Comparison of ENCODE assay signal across 8 cellular contexts in genomic region chr3:51718547-51719412, GRCh38. TPM values are rescaled to one million over a fixed set of nuclear protein-coding genes. Genes with fewer than 3 reads are reported as not detected.
DNase-seq lines count a peak whose midpoint lies in the region; ATAC-seq and TF ChIP-seq lines count a peak whose summit lies in the region.

No MANE protein-coding gene starts in this region.

- TF ChIP-seq POLR2A in esophagus squamous epithelium (IDR thresholded peaks at IDR 0.05), result no peak

- TF ChIP-seq CTCF in DOHH2 (IDR thresholded peaks at IDR 0.05; ENCODE audit: low read depth, low read length, poor library complexity, severe bottlenecking) (peak; percentile 85), HFF-Myc (IDR thresholded peaks at IDR 0.05; ENCODE audit: low read depth, low read length, missing control alignments) (peak; percentile 85), esophagus squamous epithelium (IDR thresholded peaks at IDR 0.05) (peak in 5 of 6 experiments; percentile 34 to 83 (median 68)), natural killer cell (IDR thresholded peaks at IDR 0.05) (no peak)

- H3K4me3 ChIP-seq in DOHH2 (ENCODE audit: low read length) (no peak overlapping the region), HFF-Myc (replicated peaks; ENCODE audit: low read depth, low read length) (no peak overlapping the region), esophagus squamous epithelium (no peak overlapping the region)

- no peak overlapping the region for H3K4me2 ChIP-seq in DOHH2 (ENCODE audit: low read length)

- H3K4me3 Mint-ChIP-seq in activated CD4-positive, alpha-beta T cell treated with anti-CD3 and anti-CD28 coated beads, Interleukin-2, amount 10 ng/mL, durations not matched to agents 7 days and 5 days, result no peak overlapping the region
- no peak overlapping the region for H3K4me3 Mint-ChIP-seq in natural killer cell

- no peaks in the 10 kb centered on the region for H3K9me2 ChIP-seq in DOHH2 (replicated peaks; ENCODE audit: control insufficient read depth, low read length)

- H3K27me3 Mint-ChIP-seq in activated CD4-positive, alpha-beta T cell treated with anti-CD3 and anti-CD28 coated beads, Interleukin-2, amount 10 ng/mL, durations not matched to agents 7 days and 5 days, result no peaks in the 10 kb centered on the region
- H3K27me3 Mint-ChIP-seq in natural killer cell (ENCODE audit: low read depth in 2 of 2), result no peaks in the 10 kb centered on the region

- CTCF ChIA-PET in activated CD4-positive, alpha-beta T cell treated with anti-CD3 and anti-CD28 coated beads, Interleukin-2, amount 10 ng/mL, durations not matched to agents 7 days and 5 days (lab: Charles Lee), result interaction anchor here (0.6 to 2.5 kb wide), 16 partner anchors 11 to 221 kb away, joined by 3 to 11 read pairs (median 3); no protein-coding TSS in a partner anchor

- H3K9me3 Mint-ChIP-seq in activated CD4-positive, alpha-beta T cell treated with anti-CD3 and anti-CD28 coated beads, Interleukin-2, amount 10 ng/mL, durations not matched to agents 7 days and 5 days, result no peaks in the 10 kb centered on the region
- H3K9me3 Mint-ChIP-seq in natural killer cell, result no peaks in the 10 kb centered on the region

- H3K9me3 ChIP-seq in DOHH2 (ENCODE audit: control insufficient read depth, insufficient read depth, low read length) (no peaks in the 10 kb centered on the region), esophagus squamous epithelium (no peaks in the 10 kb centered on the region)

- H3K27ac Mint-ChIP-seq in activated CD4-positive, alpha-beta T cell treated with anti-CD3 and anti-CD28 coated beads, Interleukin-2, amount 10 ng/mL, durations not matched to agents 7 days and 5 days, result no peak overlapping the region
- peak overlapping the region in 1 of 2 donors; percentile 65 for H3K27ac Mint-ChIP-seq in natural killer cell

- DNase-seq in HFF-Myc (ENCODE audit: extremely low read depth, low read depth) (no peak), NCI-H2196 (lab: John Stamatoyannopoulos, UW; ENCODE audit: unreplicated experiment) (peak; percentile 62), esophagus squamous epithelium (lab: John Stamatoyannopoulos, UW) (no peak), natural killer cell (peak; percentile 33)
- peak; percentile 78 for DNase-seq in activated CD4-positive, alpha-beta T cell treated with anti-CD3 and anti-CD28 coated beads, Interleukin-2, amount 10 ng/mL, durations not matched to agents 7 days and 5 days

- peaks cover 5% of the 10 kb centered on the region; the same call in 1 of the 2 replicates for H3F3A ChIP-seq in DOHH2 (ENCODE audit: control insufficient read depth, insufficient read depth)

- H4K20me1 ChIP-seq in DOHH2 (ENCODE audit: control insufficient read depth, insufficient read depth, low read depth, low read length), result no peaks in the 10 kb centered on the region

- H3K27me3 ChIP-seq in DOHH2 (ENCODE audit: control insufficient read depth, low read length) (no peaks in the 10 kb centered on the region), esophagus squamous epithelium (peaks cover 0 to 7% (median 0%) of the 10 kb centered on the region in 4 donors)

- intact Hi-C loops in esophagus squamous epithelium (cut with DNase I), result no loop called here
- intact Hi-C loops in natural killer cell (cut with micrococcal nuclease), result no loop called here

- H3K36me3 ChIP-seq in DOHH2 (ENCODE audit: control insufficient read depth, low read length) (no peaks in the 10 kb centered on the region), esophagus squamous epithelium (no peaks in the 10 kb centered on the region)

- H3K4me1 ChIP-seq in DOHH2 (ENCODE audit: control insufficient read depth, low read length) (peaks cover 48% of the 10 kb centered on the region), esophagus squamous epithelium (no peaks in the 10 kb centered on the region)

- 42 to 50% methylated on average over 10 to 14 of the region's 16 CpGs for WGBS in esophagus squamous epithelium, 2 donors

- H3K36me3 Mint-ChIP-seq in activated CD4-positive, alpha-beta T cell treated with anti-CD3 and anti-CD28 coated beads, Interleukin-2, amount 10 ng/mL, durations not matched to agents 7 days and 5 days (ENCODE audit: low read depth), result no peaks in the 10 kb centered on the region
- no peaks in the 10 kb centered on the region for H3K36me3 Mint-ChIP-seq in natural killer cell

- POLR2A ChIA-PET in activated CD4-positive, alpha-beta T cell treated with anti-CD3 and anti-CD28 coated beads, Interleukin-2, amount 10 ng/mL, durations not matched to agents 7 days and 5 days (lab: Charles Lee), result no interaction called here

- ATAC-seq in natural killer cell (peak; percentile 64 to 94 (median 82)), HG02852 (IDR thresholded peaks at IDR 0.05; ENCODE audit: unreplicated experiment) (no peak), GM18858 (IDR thresholded peaks at IDR 0.05; ENCODE audit: unreplicated experiment) (no peak)

- H3K27ac ChIP-seq in DOHH2 (ENCODE audit: low read depth, low read length), result no peak overlapping the region
- no peak overlapping the region for H3K27ac ChIP-seq in esophagus squamous epithelium

- no peaks in the 10 kb centered on the region for H3K79me2 ChIP-seq in DOHH2 (ENCODE audit: control insufficient read depth, low read length)

- H3K4me1 Mint-ChIP-seq in activated CD4-positive, alpha-beta T cell treated with anti-CD3 and anti-CD28 coated beads, Interleukin-2, amount 10 ng/mL, durations not matched to agents 7 days and 5 days, result peaks cover 36% of the 10 kb centered on the region
- H3K4me1 Mint-ChIP-seq in natural killer cell, result peaks cover 13 to 33% of the 10 kb centered on the region in 2 donors

RNA-seq across cellular contexts. Expression of gene GRM2, which starts 11.9 kb away (rescaled TPM):
- 1 to 10 TPM; 2.4 to 3.0 TPM for total RNA-seq in activated CD4-positive, alpha-beta T cell treated with anti-CD3 and anti-CD28 coated beads, Interleukin-2, amount 10 ng/mL, durations not matched to agents 7 days and 5 days
- total RNA-seq in esophagus squamous epithelium (under 1 TPM in 3 of 4 donors, not detected in 1; 0.04 to 0.57 (median 0.53) TPM), natural killer cell (1 to 10 TPM; 5.6 to 8.0 (median 7.4) TPM)

RNA-seq across cellular contexts. Expression of gene TEX264, which starts 47.7 kb away (rescaled TPM):
- total RNA-seq in activated CD4-positive, alpha-beta T cell treated with anti-CD3 and anti-CD28 coated beads, Interleukin-2, amount 10 ng/mL, durations not matched to agents 7 days and 5 days, result 10 to 100 TPM; 75.2 to 81.4 TPM
- total RNA-seq in esophagus squamous epithelium, result 10 to 100 TPM; 39.9 to 65.0 (median 57.3) TPM
- 10 to 100 TPM; 41.1 to 46.8 (median 45.4) TPM for total RNA-seq in natural killer cell

Comparison
In these comparisons a context has a peak if more than half of its experiments do, and no peak if none do; other contexts are left out.
1. DNase-seq: peak in NCI-H2196 (single experiment), activated CD4-positive, alpha-beta T cell treated with anti-CD3 and anti-CD28 coated beads, Interleukin-2, amount 10 ng/mL, durations not matched to agents 7 days and 5 days (single experiment) and natural killer cell (single experiment); none in HFF-Myc (single experiment) and esophagus squamous epithelium (single experiment).
2. ATAC-seq: peak in natural killer cell (3 of 3); none in HG02852 (single experiment) and GM18858 (single experiment).